8 cellular contexts compared by ENCODE assay signal in genomic region chr3:47016934-47017435, GRCh38. TPM values are rescaled to one million over a fixed set of nuclear protein-coding genes. Genes with fewer than 3 reads are reported as not detected.
DNase-seq lines count a peak whose midpoint lies in the region; ATAC-seq, FAIRE-seq and TF ChIP-seq lines count a peak whose summit lies in the region.

No MANE protein-coding gene starts in this region.

- TF ChIP-seq EP300 in HepG2 (IDR thresholded peaks at IDR 0.05; ENCODE audit: low read depth in 2 of 2, low read length in 2 of 2) (no peak), HepG2 (CRISPR knock-in tag; IDR thresholded peaks at IDR 0.05; ENCODE audit: borderline replicate concordance) (no peak)

- peaks cover 4% of the 10 kb centered on the region; the same call in 1 of the 2 replicates for H4K20me1 ChIP-seq in HepG2 (ENCODE audit: insufficient read depth, low read length)

- BruUV-seq in HepG2 (replicated peaks; lab: Mats Ljungman, UMichigan) = TSS peak; percentile 45

- no peak for TF ChIP-seq POLR2A in HepG2 (IDR thresholded peaks at IDR 0.05; ENCODE audit: insufficient read depth in 1 of 2, low read depth in 2 of 2, low read length in 2 of 2)

- H2AFZ ChIP-seq in HepG2 (ENCODE audit: low read length) = no peak overlapping the region

- H3K9ac ChIP-seq in HepG2 (ENCODE audit: insufficient read depth, low read depth, low read length) = no peak overlapping the region

- H3K27ac ChIP-seq in HepG2 (ENCODE audit: extremely low read length, insufficient read depth, low read length) = no peak overlapping the region

- peaks cover 15 to 43% of the 10 kb centered on the region in 2 experiments; a peak in 4 of 5 replicates for H3K36me3 ChIP-seq in HepG2 (replicated peaks in 1 of 2; ENCODE audit: control insufficient read depth in 1 of 2, insufficient read depth in 2 of 2, low read length in 2 of 2)

- no peak overlapping the region for H3K4me3 ChIP-seq in HepG2 (replicated peaks in 1 of 3; ENCODE audit: insufficient read depth in 1 of 3, low read depth in 2 of 3, low read length in 3 of 3)

- H3K4me1 ChIP-seq in HepG2 (ENCODE audit: insufficient read depth, low read length) = peaks cover 48% of the 10 kb centered on the region

- FAIRE-seq in HepG2 (lab: Jason Lieb, UNC) (no peak), D721Med (lab: Jason Lieb, UNC) (no peak)

- POLR2A ChIA-PET in HepG2 (lab: Yijun Ruan, JAX) = no interaction called here

- intact Hi-C loops in HepG2 (cut with micrococcal nuclease; ENCODE audit: unreplicated experiment) = loop anchor here (10.0 kb wide), 1 partner anchor 48 kb away; no protein-coding TSS in a partner anchor

- 100% methylated on average over 1 of the region's 1 CpG for WGBS in HepG2 (ENCODE audit: low lambda C conversion rate)

- TF ChIP-seq RAD21 in HepG2 (CRISPR knock-in tag; IDR thresholded peaks at IDR 0.05) = no peak

- in situ Hi-C loops in HepG2 (cut with HindIII; ENCODE audit: extremely low pct_ligation_motif_present, low pct_unique_long_range_greater_than_20kb) = no loop called here

- TF ChIP-seq CTCF in HepG2 (CRISPR knock-in tag; IDR thresholded peaks at IDR 0.05) = no peak
- no peak for TF ChIP-seq CTCF in D721Med (IDR thresholded peaks at IDR 0.05; ENCODE audit: insufficient read depth, missing control alignments)

- DNase-seq in GM04503 (ENCODE audit: low read depth) (peak; percentile 57), HepG2 (ENCODE audit: low spot score) (no peak), globus pallidus (ENCODE audit: low spot score) (no peak), D721Med (ENCODE audit: insufficient read length, low spot score) (no peak)
- peak; percentile 46 to 62 for DNase-seq in activated T-cell treated with anti-CD3 and anti-CD28 coated beads, Interleukin-2, amount 50 U/mL, for 48 hours

- no peak overlapping the region for H3K4me2 ChIP-seq in HepG2 (ENCODE audit: low read depth, low read length)

- ATAC-seq in HG03354 (IDR thresholded peaks at IDR 0.05; ENCODE audit: poor library complexity, severe bottlenecking, unreplicated experiment) (peak; percentile 57), HepG2 (no peak), HG03442 (IDR thresholded peaks at IDR 0.05; ENCODE audit: unreplicated experiment) (no peak), GM18519 (IDR thresholded peaks at IDR 0.05; ENCODE audit: low FRiP score, unreplicated experiment) (no peak)

- peaks cover 1% of the 10 kb centered on the region for H3K79me2 ChIP-seq in HepG2 (ENCODE audit: insufficient read depth, low read length)

- no peaks in the 10 kb centered on the region for H3K9me3 ChIP-seq in HepG2 (ENCODE audit: low read length)

- H3K27me3 ChIP-seq in HepG2 (ENCODE audit: control insufficient read depth in 1 of 2, insufficient read depth in 2 of 2, low read length in 2 of 2) = no peaks in the 10 kb centered on the region

- CTCF ChIA-PET in HepG2 (lab: Yijun Ruan, JAX; ENCODE audit: low intra/inter-chr PET ratio, low total read pairs) = no interaction called here

TF ChIP-seq in HepG2, 621 proteins besides CTCF, POLR2A, EP300 and RAD21 (continues in another document):
- TF ChIP-seq ZNF737 (CRISPR knock-in tag; IDR thresholded peaks at IDR 0.05; ENCODE audit: borderline replicate concordance) = no peak
- no peak for TF ChIP-seq HIC2 (CRISPR knock-in tag; IDR thresholded peaks at IDR 0.05; ENCODE audit: low read depth)
- TF ChIP-seq IRF1 (CRISPR knock-in tag; IDR thresholded peaks at IDR 0.05; ENCODE audit: low read depth) = no peak
- no peak for TF ChIP-seq ZNF264 (CRISPR knock-in tag; IDR thresholded peaks at IDR 0.05)
- TF ChIP-seq NCOA1 (CRISPR knock-in tag; IDR thresholded peaks at IDR 0.05) = no peak
- TF ChIP-seq TFAP4 (IDR thresholded peaks at IDR 0.05; ENCODE audit: borderline replicate concordance, low read depth) = no peak
- no peak for TF ChIP-seq NBN (conservative IDR thresholded peaks at IDR 0.05)
- TF ChIP-seq FLYWCH1 (CRISPR knock-in tag; IDR thresholded peaks at IDR 0.05) = no peak
- TF ChIP-seq RCOR2 (CRISPR knock-in tag; IDR thresholded peaks at IDR 0.05) = no peak
- TF ChIP-seq ZNF616 (CRISPR knock-in tag; IDR thresholded peaks at IDR 0.05; ENCODE audit: low read depth) = no peak
- TF ChIP-seq ZNF841 (CRISPR knock-in tag; IDR thresholded peaks at IDR 0.05; ENCODE audit: borderline replicate concordance) = no peak
- no peak for TF ChIP-seq ZNF367 (CRISPR knock-in tag; IDR thresholded peaks at IDR 0.05; ENCODE audit: borderline replicate concordance)

RNA-seq across cellular contexts. Expression of gene NBEAL2, which starts 37.5 kb away (rescaled TPM):
- total RNA-seq in HepG2 (2016; rRNA removed; fragmentation: Illumina TruSeq; extraction: Trizol) = 6.0 and 9.7 TPM in 2 replicates
- 1.8 and 2.7 TPM in 2 replicates for total RNA-seq in HepG2 (2016; cell fraction: cytosol; rRNA removed; fragmentation: Illumina TruSeq; extraction: Trizol; ENCODE audit: low read depth)
- total RNA-seq in HepG2 (2016; cell fraction: insoluble cytoplasmic fraction; rRNA removed; fragmentation: Illumina TruSeq; extraction: Trizol) = 6.0 and 8.3 TPM in 2 replicates
- 4.1 and 4.3 TPM in 2 replicates for total RNA-seq in HepG2 (2016; cell fraction: membrane; rRNA removed; fragmentation: Illumina TruSeq; extraction: Trizol)
- 14.8 and 19.9 TPM in 2 replicates for total RNA-seq in HepG2 (2016; cell fraction: nucleus; rRNA removed; fragmentation: Illumina TruSeq; extraction: Trizol)
- 12.4 and 15.8 TPM in 2 replicates for polyA plus RNA-seq in HepG2 (2011; rRNA removed)
- polyA plus RNA-seq in HepG2 (2011; cell fraction: cytosol; rRNA removed) = 3.6 and 4.9 TPM in 2 replicates
- 222 and 246 TPM in 2 replicates for polyA plus RNA-seq in HepG2 (2011; cell fraction: nucleus; rRNA removed)
- 7.9 and 16.7 TPM in 2 replicates for polyA plus RNA-seq in HepG2 (2012)
- 0.67 and 0.80 TPM in 2 replicates for polyA plus RNA-seq in HepG2 (2016; cell fraction: cytosol; fragmentation: Illumina TruSeq; extraction: Trizol; ENCODE audit: low read depth)
- 6.4 and 7.7 TPM in 2 replicates for polyA plus RNA-seq in HepG2 (2016; cell fraction: insoluble cytoplasmic fraction; fragmentation: Illumina TruSeq; extraction: Trizol; ENCODE audit: low read depth)
- 1.5 and 1.8 TPM in 2 replicates for polyA plus RNA-seq in HepG2 (2016; cell fraction: membrane; fragmentation: Illumina TruSeq; extraction: Trizol; ENCODE audit: low read depth)
- polyA plus RNA-seq in HepG2 (2016; cell fraction: nucleus; fragmentation: Illumina TruSeq; extraction: Trizol; ENCODE audit: insufficient read depth, low read depth) = 69.9 and 76.5 TPM in 2 replicates
- polyA minus RNA-seq in HepG2 (2011; rRNA and poly(A)+ RNA removed; ENCODE audit: low replicate concordance) = 8.9 and 19.6 TPM in 2 replicates
- polyA minus RNA-seq in HepG2 (2011; cell fraction: cytosol; rRNA and poly(A)+ RNA removed) = 2.9 and 3.9 TPM in 2 replicates
- polyA minus RNA-seq in HepG2 (2011; cell fraction: nucleus; rRNA and poly(A)+ RNA removed) = 18.7 and 21.3 TPM in 2 replicates

RNA-seq across cellular contexts. Expression of gene CCDC12, which starts 40.4 kb away (rescaled TPM):
- total RNA-seq in HepG2 (2016; rRNA removed; fragmentation: Illumina TruSeq; extraction: Trizol) = 49.5 and 55.2 TPM in 2 replicates
- 28.7 and 32.4 TPM in 2 replicates for total RNA-seq in HepG2 (2016; cell fraction: cytosol; rRNA removed; fragmentation: Illumina TruSeq; extraction: Trizol; ENCODE audit: low read depth)
- 52.2 and 56.9 TPM in 2 replicates for total RNA-seq in HepG2 (2016; cell fraction: insoluble cytoplasmic fraction; rRNA removed; fragmentation: Illumina TruSeq; extraction: Trizol)
- total RNA-seq in HepG2 (2016; cell fraction: membrane; rRNA removed; fragmentation: Illumina TruSeq; extraction: Trizol) = 27.1 and 29.7 TPM in 2 replicates
- total RNA-seq in HepG2 (2016; cell fraction: nucleus; rRNA removed; fragmentation: Illumina TruSeq; extraction: Trizol) = 28.6 and 32.0 TPM in 2 replicates
- 28.9 and 30.1 TPM in 2 replicates for polyA plus RNA-seq in HepG2 (2011; rRNA removed)
- 32.7 and 35.6 TPM in 2 replicates for polyA plus RNA-seq in HepG2 (2011; cell fraction: cytosol; rRNA removed)
- 40.0 and 40.6 TPM in 2 replicates for polyA plus RNA-seq in HepG2 (2011; cell fraction: nucleus; rRNA removed)
- 26.3 and 31.7 TPM in 2 replicates for polyA plus RNA-seq in HepG2 (2012)
- 14.7 and 15.4 TPM in 2 replicates for polyA plus RNA-seq in HepG2 (2016; cell fraction: cytosol; fragmentation: Illumina TruSeq; extraction: Trizol; ENCODE audit: low read depth)
- 73.4 and 79.9 TPM in 2 replicates for polyA plus RNA-seq in HepG2 (2016; cell fraction: insoluble cytoplasmic fraction; fragmentation: Illumina TruSeq; extraction: Trizol; ENCODE audit: low read depth)
- polyA plus RNA-seq in HepG2 (2016; cell fraction: membrane; fragmentation: Illumina TruSeq; extraction: Trizol; ENCODE audit: low read depth) = 18.7 and 18.8 TPM in 2 replicates
- 55.2 TPM in 2 replicates for polyA plus RNA-seq in HepG2 (2016; cell fraction: nucleus; fragmentation: Illumina TruSeq; extraction: Trizol; ENCODE audit: insufficient read depth, low read depth)
- 53.2 and 59.2 TPM in 2 replicates for polyA minus RNA-seq in HepG2 (2011; rRNA and poly(A)+ RNA removed; ENCODE audit: low replicate concordance)
- polyA minus RNA-seq in HepG2 (2011; cell fraction: cytosol; rRNA and poly(A)+ RNA removed) = 9.3 and 12.2 TPM in 2 replicates
- polyA minus RNA-seq in HepG2 (2011; cell fraction: nucleus; rRNA and poly(A)+ RNA removed) = 41.3 and 55.9 TPM in 2 replicates

Comparison
In these comparisons a context has a peak if more than half of its experiments do, and no peak if none do; other contexts are left out.
1. DNase-seq: peak in GM04503 (single experiment) and activated T-cell treated with anti-CD3 and anti-CD28 coated beads, Interleukin-2, amount 50 U/mL, for 48 hours (2 of 2); none in HepG2 (single experiment), globus pallidus (single experiment) and D721Med (single experiment).